In genomic region chr18:2589345-2590060, GRCh38 we compare ENCODE assay signal across 10 cellular contexts. TPM values are rescaled to one million over a fixed set of nuclear protein-coding genes. Genes with fewer than 3 reads are reported as not detected.
A peak's percentile ranks its signal among the peaks of the same experiment; 100 is the strongest.
DNase-seq lines count a peak whose midpoint lies in the region; ATAC-seq lines count a peak whose summit lies in the region.
"Had no signal": no experiment of that assay in that cellular context is flagged by ENCODE, and none has a peak within 500 bp of the region (broad histone marks: within the 10 kb centered on the region; RNA-seq: fewer than 3 reads in every experiment).

No MANE protein-coding gene starts in this region.

- DNase-seq in NCI-H69 (lab: John Stamatoyannopoulos, UW) = peak; percentile 14
- peak; percentile 18 for DNase-seq in central memory CD4-positive, alpha-beta T cell
- DNase-seq in sciatic nerve (ENCODE audit: low spot score) = no peak
- DNase-seq in foreskin melanocyte = no peak
- no peak for DNase-seq in NCI-H524 treated with DMSO at 0.1 percent for 48 hours (lab: John Stamatoyannopoulos, UW)
- DNase-seq in D341Med (ENCODE audit: low spot score) = no peak
- DNase-seq: activated CD8-positive, alpha-beta memory T cell treated with anti-CD3 and anti-CD28 coated beads, Interleukin-2, amount 50 U/mL, for 4 hours; pancreas had no signal

- ATAC-seq in GM18861 (IDR thresholded peaks at IDR 0.05; ENCODE audit: unreplicated experiment) = peak; percentile 58
- ATAC-seq in sciatic nerve = peak; percentile 82
- no peak for ATAC-seq in GM21515 (IDR thresholded peaks at IDR 0.05; ENCODE audit: unreplicated experiment)

- intact Hi-C loops in sciatic nerve (cut with DNase I) = no loop called here

RNA-seq across cellular contexts. Expression of gene NDC80, which starts 18.1 kb away (rescaled TPM):
- total RNA-seq in sciatic nerve = 1.3 TPM

RNA-seq across cellular contexts. Expression of gene METTL4, which starts 18.2 kb away (rescaled TPM):
- 12.4 TPM for total RNA-seq in sciatic nerve

Comparison
In these comparisons a context has a peak if more than half of its experiments do, and no peak if none do; other contexts are left out.
1. DNase-seq: peak in NCI-H69 (single experiment) and central memory CD4-positive, alpha-beta T cell (single experiment); none in sciatic nerve (single experiment), foreskin melanocyte (single experiment), NCI-H524 treated with DMSO at 0.1 percent for 48 hours (single experiment) and D341Med (single experiment).